In genomic region chr2:68909793-68910674, GRCh38 we compare ENCODE assay signal across 8 cellular contexts. TPM values are rescaled to one million over a fixed set of nuclear protein-coding genes. Genes with fewer than 3 reads are reported as not detected.
DNase-seq lines count a peak whose midpoint lies in the region; ATAC-seq, FAIRE-seq and TF ChIP-seq lines count a peak whose summit lies in the region.

No MANE protein-coding gene starts in this region.

- TF ChIP-seq CTCF in endothelial cell of umbilical vein (IDR thresholded peaks at IDR 0.05; ENCODE audit: extremely low read depth in 1 of 2, insufficient read depth in 1 of 2, low read depth in 1 of 2, low read length in 2 of 2), result peak; percentile 77 to 86

- peaks cover 40% of the 10 kb centered on the region for H3K4me1 Mint-ChIP-seq in activated CD8-positive, alpha-beta memory T cell treated with anti-CD3 and anti-CD28 coated beads, Interleukin-2, amount 10 ng/mL, durations not matched to agents 7 days and 5 days
- H3K4me1 Mint-ChIP-seq in naive thymus-derived CD8-positive, alpha-beta T cell, result peaks cover 20 to 37% (median 29%) of the 10 kb centered on the region in 4 donors
- H3K4me1 Mint-ChIP-seq in stimulated activated naive CD8-positive, alpha-beta T cell treated with anti-CD3 and anti-CD28 coated beads, Interleukin-15, amount 100 ng/mL, for 72 hours, result peaks cover 36% of the 10 kb centered on the region

- no peaks in the 10 kb centered on the region for H3K27me3 Mint-ChIP-seq in activated CD8-positive, alpha-beta memory T cell treated with anti-CD3 and anti-CD28 coated beads, Interleukin-2, amount 10 ng/mL, durations not matched to agents 7 days and 5 days
- no peaks in the 10 kb centered on the region for H3K27me3 Mint-ChIP-seq in naive thymus-derived CD8-positive, alpha-beta T cell
- H3K27me3 Mint-ChIP-seq in stimulated activated naive CD8-positive, alpha-beta T cell treated with anti-CD3 and anti-CD28 coated beads, Interleukin-15, amount 100 ng/mL, for 72 hours, result no peaks in the 10 kb centered on the region

- no peak overlapping the region for H3K27ac ChIP-seq in endothelial cell of umbilical vein (ENCODE audit: insufficient read depth, low read depth, low read length)

- CTCF ChIA-PET in activated CD8-positive, alpha-beta memory T cell treated with anti-CD3 and anti-CD28 coated beads, Interleukin-2, amount 10 ng/mL, durations not matched to agents 7 days and 5 days (lab: Charles Lee), result interaction anchor here (0.7 to 6.2 kb wide), 16 partner anchors 15 to 445 kb away, joined by 3 to 56 read pairs (median 6); partner anchors contain the start of genes APLF and FBXO48
- CTCF ChIA-PET in endothelial cell of umbilical vein (lab: Charles Lee), result interaction anchor here (0.7 to 6.5 kb wide), 23 partner anchors 9 to 447 kb away, joined by 3 to 146 read pairs (median 5); partner anchors contain the start of genes APLF and FBXO48

- no peak overlapping the region for H3K9ac ChIP-seq in endothelial cell of umbilical vein (replicated peaks; ENCODE audit: extremely low read depth, insufficient read depth, low read length)

- BruUV-seq in endothelial cell of umbilical vein (replicated peaks; lab: Mats Ljungman, UMichigan), result no TSS peak

- H3K4me3 ChIP-seq in endothelial cell of umbilical vein (replicated peaks in 1 of 3; ENCODE audit: insufficient read depth in 1 of 3, low read depth in 1 of 3, low read length in 3 of 3), result no peak overlapping the region

- POLR2A ChIA-PET in endothelial cell of umbilical vein (lab: Charles Lee), result no interaction called here
- POLR2A ChIA-PET in naive thymus-derived CD8-positive, alpha-beta T cell (lab: Charles Lee), result interaction anchor here (1.0 kb wide), 1 partner anchor 158 kb away, joined by 3 read pairs; no protein-coding TSS in a partner anchor

- H3K27me3 ChIP-seq in endothelial cell of umbilical vein (ENCODE audit: control insufficient read depth in 2 of 2, insufficient read depth in 2 of 2, low read length in 2 of 2), result peaks cover 4 to 12% of the 10 kb centered on the region in 2 experiments

- H3K9me1 ChIP-seq in endothelial cell of umbilical vein (replicated peaks; ENCODE audit: control insufficient read depth, extremely low read depth, insufficient read depth, low read length), result no peaks in the 10 kb centered on the region

- peaks cover 2% of the 10 kb centered on the region for H3K9me3 Mint-ChIP-seq in activated CD8-positive, alpha-beta memory T cell treated with anti-CD3 and anti-CD28 coated beads, Interleukin-2, amount 10 ng/mL, durations not matched to agents 7 days and 5 days (ENCODE audit: low read depth)
- H3K9me3 Mint-ChIP-seq in naive thymus-derived CD8-positive, alpha-beta T cell, result no peaks in the 10 kb centered on the region
- no peaks in the 10 kb centered on the region for H3K9me3 Mint-ChIP-seq in stimulated activated naive CD8-positive, alpha-beta T cell treated with anti-CD3 and anti-CD28 coated beads, Interleukin-15, amount 100 ng/mL, for 72 hours

- H3K4me2 ChIP-seq in endothelial cell of umbilical vein (ENCODE audit: insufficient read depth, low read length), result no peak overlapping the region

- H3K4me1 ChIP-seq in endothelial cell of umbilical vein (ENCODE audit: control insufficient read depth, extremely low read depth, insufficient read depth, low read length), result peaks cover 32% of the 10 kb centered on the region

- H3K4me3 Mint-ChIP-seq in activated CD8-positive, alpha-beta memory T cell treated with anti-CD3 and anti-CD28 coated beads, Interleukin-2, amount 10 ng/mL, durations not matched to agents 7 days and 5 days, result no peak overlapping the region
- H3K4me3 Mint-ChIP-seq in naive thymus-derived CD8-positive, alpha-beta T cell, result peak overlapping the region in 1 of 10 donors; percentile 25
- H3K4me3 Mint-ChIP-seq in stimulated activated naive CD8-positive, alpha-beta T cell treated with anti-CD3 and anti-CD28 coated beads, Interleukin-15, amount 100 ng/mL, for 72 hours, result no peak overlapping the region

- H3K27ac Mint-ChIP-seq in activated CD8-positive, alpha-beta memory T cell treated with anti-CD3 and anti-CD28 coated beads, Interleukin-2, amount 10 ng/mL, durations not matched to agents 7 days and 5 days, result peak overlapping the region; percentile 77
- H3K27ac Mint-ChIP-seq in naive thymus-derived CD8-positive, alpha-beta T cell, result peak overlapping the region in 6 of 10 donors; percentile 13 to 85 (median 42)
- peak overlapping the region in 1 of 2 donors; percentile 27 for H3K27ac Mint-ChIP-seq in stimulated activated naive CD8-positive, alpha-beta T cell treated with anti-CD3 and anti-CD28 coated beads, Interleukin-15, amount 100 ng/mL, for 72 hours

- FAIRE-seq in endothelial cell of umbilical vein (lab: Jason Lieb, UNC), result no peak

- H3K36me3 ChIP-seq in endothelial cell of umbilical vein (ENCODE audit: control insufficient read depth in 2 of 2, extremely low read depth in 1 of 2, insufficient read depth in 2 of 2, low read length in 2 of 2), result no peaks in the 10 kb centered on the region

- H4K20me1 ChIP-seq in endothelial cell of umbilical vein (replicated peaks; ENCODE audit: control insufficient read depth, extremely low read depth, insufficient read depth, low read length), result no peaks in the 10 kb centered on the region

- H3K79me2 ChIP-seq in endothelial cell of umbilical vein (ENCODE audit: control insufficient read depth, insufficient read depth, low read length), result no peaks in the 10 kb centered on the region

- H2AFZ ChIP-seq in endothelial cell of umbilical vein (ENCODE audit: low read depth, low read length), result no peak overlapping the region

- dilution Hi-C loops in endothelial cell of umbilical vein (cut with MboI; ENCODE audit: extremely low pct_ligation_motif_present, low sequenced_read_pairs), result no loop called here

- intact Hi-C loops in Right ventricle myocardium superior (cut with DNase I) (loop anchor here (5.0 to 10.0 kb wide), 2 partner anchors 65 to 158 kb away; no protein-coding TSS in a partner anchor), Right ventricle myocardium inferior (cut with DNase I) (loop anchor here (2.0 to 5.0 kb wide), 2 partner anchors 159 to 203 kb away; no protein-coding TSS in a partner anchor), endothelial cell of umbilical vein (cut with micrococcal nuclease) (loop anchor here (1.0 to 5.0 kb wide), 4 partner anchors 71 to 443 kb away; partner anchors contain the start of genes APLF and FBXO48)

- no peak for TF ChIP-seq POLR2A in endothelial cell of umbilical vein (IDR thresholded peaks at IDR 0.05; ENCODE audit: low read depth, low read length)

- no peaks in the 10 kb centered on the region for H3K9me3 ChIP-seq in endothelial cell of umbilical vein (replicated peaks; ENCODE audit: control insufficient read depth, insufficient read depth, low read length)

- peak; percentile 77 for ATAC-seq in Right ventricle myocardium superior (ENCODE audit: poor library complexity)
- ATAC-seq in Right ventricle myocardium inferior, result no peak
- ATAC-seq in activated CD8-positive, alpha-beta memory T cell treated with anti-CD3 and anti-CD28 coated beads, Interleukin-2, amount 10 ng/mL, durations not matched to agents 7 days and 5 days, result no peak
- peak in 1 of 2 donors; percentile 23 for ATAC-seq in naive thymus-derived CD8-positive, alpha-beta T cell
- ATAC-seq in stimulated activated naive CD8-positive, alpha-beta T cell treated with anti-CD3 and anti-CD28 coated beads, Interleukin-15, amount 100 ng/mL, for 72 hours, result no peak

- DNase-seq in Right ventricle myocardium superior, result peak; percentile 74
- DNase-seq in Right ventricle myocardium inferior (ENCODE audit: missing footprints), result no peak
- DNase-seq in HT1080 (ENCODE audit: low read depth), result peak; percentile 58
- DNase-seq in NOMO-1 (lab: John Stamatoyannopoulos, UW; ENCODE audit: unreplicated experiment in 2 of 2), result peak; percentile 59 to 69
- DNase-seq in activated CD8-positive, alpha-beta memory T cell treated with anti-CD3 and anti-CD28 coated beads, Interleukin-2, amount 10 ng/mL, durations not matched to agents 7 days and 5 days, result peak; percentile 89
- DNase-seq in endothelial cell of umbilical vein (ENCODE audit: low read depth, low spot score), result peak; percentile 82
- peak; percentile 35 to 83 (median 61) for DNase-seq in naive thymus-derived CD8-positive, alpha-beta T cell
- DNase-seq in stimulated activated naive CD8-positive, alpha-beta T cell treated with anti-CD3 and anti-CD28 coated beads, Interleukin-15, amount 100 ng/mL, for 72 hours, result peak; percentile 69 to 72

- peaks cover 7% of the 10 kb centered on the region for H3K36me3 Mint-ChIP-seq in activated CD8-positive, alpha-beta memory T cell treated with anti-CD3 and anti-CD28 coated beads, Interleukin-2, amount 10 ng/mL, durations not matched to agents 7 days and 5 days
- H3K36me3 Mint-ChIP-seq in naive thymus-derived CD8-positive, alpha-beta T cell, result no peaks in the 10 kb centered on the region

RNA-seq across cellular contexts. Expression of gene BMP10, which starts 38.8 kb away (rescaled TPM):
- total RNA-seq in Right ventricle myocardium superior, result not detected
- total RNA-seq in Right ventricle myocardium inferior, result 0.35 TPM
- not detected in 2 replicates for total RNA-seq in HT1080 (2014; rRNA removed; shearing (Covaris generic))
- not detected in 2 replicates for polyA plus RNA-seq in HT1080 (2015; cell fraction: cytosol; rRNA removed)
- not detected in 2 replicates for polyA plus RNA-seq in HT1080 (2015; cell fraction: nucleus; rRNA removed)
- not detected for total RNA-seq in activated CD8-positive, alpha-beta memory T cell treated with anti-CD3 and anti-CD28 coated beads, Interleukin-2, amount 10 ng/mL, durations not matched to agents 7 days and 5 days
- total RNA-seq in endothelial cell of umbilical vein, result not detected in 2 replicates
- polyA plus RNA-seq in endothelial cell of umbilical vein, result not detected in 2 replicates
- polyA plus RNA-seq in endothelial cell of umbilical vein (2011; cell fraction: cytosol; rRNA removed), result not detected in 2 replicates
- polyA plus RNA-seq in endothelial cell of umbilical vein (2011; cell fraction: nucleus; rRNA removed), result not detected in 2 replicates
- polyA plus RNA-seq in endothelial cell of umbilical vein (2012), result not detected in 2 replicates
- not detected in 2 replicates for polyA minus RNA-seq in endothelial cell of umbilical vein
- polyA minus RNA-seq in endothelial cell of umbilical vein (2011; cell fraction: cytosol; rRNA and poly(A)+ RNA removed), result not detected
- polyA minus RNA-seq in endothelial cell of umbilical vein (2011; cell fraction: nucleus; rRNA and poly(A)+ RNA removed), result not detected in 2 replicates
- not detected for total RNA-seq in naive thymus-derived CD8-positive, alpha-beta T cell
- polyA plus RNA-seq in naive thymus-derived CD8-positive, alpha-beta T cell, result not detected

RNA-seq across cellular contexts. Expression of gene GKN2, which starts 42.7 kb away (rescaled TPM):
- total RNA-seq in Right ventricle myocardium superior (not detected), Right ventricle myocardium inferior (not detected), endothelial cell of umbilical vein (not detected in 2 replicates)
- not detected in 2 replicates for total RNA-seq in HT1080 (2014; rRNA removed; shearing (Covaris generic))
- not detected in 2 replicates for polyA plus RNA-seq in HT1080 (2015; cell fraction: cytosol; rRNA removed)
- polyA plus RNA-seq in HT1080 (2015; cell fraction: nucleus; rRNA removed), result not detected in 2 replicates
- not detected for total RNA-seq in activated CD8-positive, alpha-beta memory T cell treated with anti-CD3 and anti-CD28 coated beads, Interleukin-2, amount 10 ng/mL, durations not matched to agents 7 days and 5 days
- not detected in 2 replicates for polyA plus RNA-seq in endothelial cell of umbilical vein
- polyA plus RNA-seq in endothelial cell of umbilical vein (2011; cell fraction: cytosol; rRNA removed), result not detected in 2 replicates
- not detected in 2 replicates for polyA plus RNA-seq in endothelial cell of umbilical vein (2011; cell fraction: nucleus; rRNA removed)
- polyA plus RNA-seq in endothelial cell of umbilical vein (2012), result not detected in 2 replicates
- not detected in 2 replicates for polyA minus RNA-seq in endothelial cell of umbilical vein
- polyA minus RNA-seq in endothelial cell of umbilical vein (2011; cell fraction: cytosol; rRNA and poly(A)+ RNA removed), result not detected
- polyA minus RNA-seq in endothelial cell of umbilical vein (2011; cell fraction: nucleus; rRNA and poly(A)+ RNA removed), result not detected in 2 replicates
- not detected for total RNA-seq in naive thymus-derived CD8-positive, alpha-beta T cell
- not detected for polyA plus RNA-seq in naive thymus-derived CD8-positive, alpha-beta T cell
